In the genomic region with DNA sequence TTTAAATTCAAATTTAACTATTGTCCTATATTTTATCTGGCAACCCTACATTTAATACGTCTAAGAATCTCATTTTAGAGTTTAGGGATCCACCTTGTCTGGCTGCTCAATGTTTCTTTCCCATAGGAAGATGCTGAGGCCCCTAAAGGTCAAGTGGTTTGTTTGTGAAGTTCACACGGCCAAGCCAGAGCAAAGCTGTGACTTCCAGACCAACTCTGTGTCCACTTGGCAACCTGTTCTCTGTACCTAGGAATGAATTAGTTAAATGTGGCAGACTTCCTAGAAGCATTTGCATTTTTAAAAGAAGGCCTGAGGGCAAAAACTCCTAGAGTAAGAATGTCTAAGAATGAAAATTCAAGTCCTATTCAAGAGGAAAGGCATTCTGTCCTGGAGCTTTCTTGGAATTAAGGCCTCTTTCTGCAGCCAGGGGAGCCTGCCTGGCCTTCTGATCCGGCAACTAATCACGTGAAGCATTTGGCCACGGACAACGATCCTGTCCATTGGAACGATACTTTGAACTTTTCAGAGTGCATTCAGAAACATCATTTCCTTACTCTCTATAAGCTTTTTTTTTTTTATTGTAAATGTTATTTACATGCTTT, we compare ENCODE assay signal across 14 cellular contexts.
A peak's percentile ranks its signal among the peaks of the same experiment; 100 is the strongest.
DNase-seq lines count a peak whose midpoint lies in the region; ATAC-seq and TF ChIP-seq lines count a peak whose summit lies in the region.
"Had no signal": no experiment of that assay in that cellular context is flagged by ENCODE, and none has a peak within 500 bp of the region (broad histone marks: within the 10 kb centered on the region; RNA-seq: fewer than 3 reads in every experiment).

No MANE protein-coding gene starts in this region.

- peak; percentile 57 to 79 for DNase-seq in HAP-1 (ENCODE audit: low spot score in 2 of 2)
- DNase-seq in ascending aorta (ENCODE audit: low spot score in 2 of 2): no peak
- DNase-seq in left lobe of liver (ENCODE audit: low spot score): peak; percentile 79
- DNase-seq in renal cortical epithelial cell (ENCODE audit: low read depth): peak; percentile 91
- DNase-seq in GM13977 (ENCODE audit: low spot score): no peak
- no peak for DNase-seq in BE2C
- no peak for DNase-seq in NK-92 treated with Interleukin-12 subunit alpha and Interleukin-12 subunit beta, amount 100 ng/mL, for 24 hours (lab: John Stamatoyannopoulos, UW)
- DNase-seq: activated CD4-positive, alpha-beta T cell treated with anti-CD3 and anti-CD28 coated beads, Interleukin-2, amount 10 ng/mL, durations not matched to agents 24 days and 14 days; immature natural killer cell; KG1; mucosa of descending colon; NCI-H1105; T1000 had no signal

- H3K27me3 ChIP-seq in HAP-1 (ENCODE audit: low read depth) (no peaks in the 10 kb centered on the region), ascending aorta (no peaks in the 10 kb centered on the region), BE2C (no peaks in the 10 kb centered on the region)
- H3K27me3 ChIP-seq: ovary had no signal

- H3K27ac ChIP-seq in ascending aorta: peak overlapping the region; percentile 35 to 48

- H3K9me3 ChIP-seq in HAP-1: no peaks in the 10 kb centered on the region
- no peaks in the 10 kb centered on the region for H3K9me3 ChIP-seq in ascending aorta
- no peaks in the 10 kb centered on the region for H3K9me3 ChIP-seq in BE2C
- H3K9me3 ChIP-seq: mucosa of descending colon, ovary had no signal

- intact Hi-C loops in ascending aorta (cut with DNase I): loop anchor here (5.0 kb wide), 1 partner anchor 153 kb away; a partner anchor contains a TSS

- in situ Hi-C loops in HAP-1 (cut with MboI; ENCODE audit: low sequenced_read_pairs) (no loop called here), GM13977 (cut with MboI; ENCODE audit: low pct_unique_long_range_greater_than_20kb, low sequenced_read_pairs, unreplicated experiment) (no loop called here)

- no peaks in the 10 kb centered on the region for H3K36me3 ChIP-seq in HAP-1 (replicated peaks)
- no peaks in the 10 kb centered on the region for H3K36me3 ChIP-seq in ascending aorta
- no peaks in the 10 kb centered on the region for H3K36me3 ChIP-seq in BE2C
- H3K36me3 ChIP-seq: ovary had no signal

- no peak for TF ChIP-seq CTCF in ascending aorta (IDR thresholded peaks at IDR 0.05)
- TF ChIP-seq CTCF in GM13977 (IDR thresholded peaks at IDR 0.05; ENCODE audit: extremely low read depth, insufficient read depth, missing control alignments): no peak
- TF ChIP-seq CTCF in BE2C (IDR thresholded peaks at IDR 0.05; ENCODE audit: low read depth, low read length): no peak

- no peak overlapping the region for H3K4me3 ChIP-seq in HAP-1
- no peak overlapping the region for H3K4me3 ChIP-seq in ascending aorta
- H3K4me3 ChIP-seq in BE2C (ENCODE audit: low read depth, low read length): no peak overlapping the region
- H3K4me3 ChIP-seq: mucosa of descending colon, ovary had no signal

- ATAC-seq in left lobe of liver: peak; percentile 90
- ATAC-seq: mucosa of descending colon had no signal

- H3K4me1 ChIP-seq in HAP-1 (peaks cover 43% of the 10 kb centered on the region), ascending aorta (peaks cover 6 to 20% of the 10 kb centered on the region in 2 donors), BE2C (0 out of 2 replicates have a peak, but pooled peaks cover 2% of the 10 kb centered on the region)

Comparison
In these comparisons a context has a peak if more than half of its experiments do, and no peak if none do; other contexts are left out.
1. DNase-seq: peak in HAP-1 (2 of 2), left lobe of liver (single experiment) and renal cortical epithelial cell (single experiment); none in ascending aorta (0 of 2), GM13977 (single experiment), BE2C (single experiment) and NK-92 treated with Interleukin-12 subunit alpha and Interleukin-12 subunit beta, amount 100 ng/mL, for 24 hours (single experiment).